Comparison of ENCODE assay signal across 8 cellular contexts in genomic region chr16:72099377-72099818, GRCh38. TPM values are rescaled to one million over a fixed set of nuclear protein-coding genes. Genes with fewer than 3 reads are reported as not detected.
A peak's percentile ranks its signal among the peaks of the same experiment; 100 is the strongest.
DNase-seq lines count a peak whose midpoint lies in the region; ATAC-seq and TF ChIP-seq lines count a peak whose summit lies in the region.

No MANE protein-coding gene starts in this region.

- peaks cover 0 to 16% (median 14%) of the 10 kb centered on the region in 4 donors for H3K4me1 ChIP-seq in sigmoid colon

- ATAC-seq in GM21717 (IDR thresholded peaks at IDR 0.05; ENCODE audit: unreplicated experiment) = peak; percentile 73

- no peaks in the 10 kb centered on the region for H3K9me3 ChIP-seq in SU-DHL-6 (ENCODE audit: insufficient read depth, low read length)
- H3K9me3 ChIP-seq in sigmoid colon = no peaks in the 10 kb centered on the region

- H3K4me3 ChIP-seq in SU-DHL-6 (ENCODE audit: insufficient read depth, low read length, poor library complexity, severe bottlenecking) = no peak overlapping the region
- H3K4me3 ChIP-seq in sigmoid colon = no peak overlapping the region

- no peak for TF ChIP-seq POLR2A in sigmoid colon (IDR thresholded peaks at IDR 0.05)

- H3K36me3 ChIP-seq in SU-DHL-6 (ENCODE audit: low read length) = peaks cover 4% of the 10 kb centered on the region; the same call in 1 of the 2 replicates
- H3K36me3 ChIP-seq in sigmoid colon = peaks cover 59 to 84% (median 78%) of the 10 kb centered on the region in 4 donors

- H2AFZ ChIP-seq in SU-DHL-6 (ENCODE audit: low read depth, low read length, severe bottlenecking) = no peak overlapping the region

- 70 to 73% methylated on average over 12 of the region's 12 CpGs for WGBS in sigmoid colon, 2 donors

- no peaks in the 10 kb centered on the region for H3K27me3 ChIP-seq in SU-DHL-6 (ENCODE audit: low read length)
- no peaks in the 10 kb centered on the region for H3K27me3 ChIP-seq in sigmoid colon

- no peaks in the 10 kb centered on the region for H3F3A ChIP-seq in SU-DHL-6 (ENCODE audit: insufficient read depth)

- intact Hi-C loops in sigmoid colon (cut with DNase I) = loop anchor here (10.0 kb wide), 1 partner anchor 375 kb away; the partner anchor contains the start of gene PHLPP2

- H3K4me2 ChIP-seq in SU-DHL-6 (ENCODE audit: low read depth, low read length, poor library complexity, severe bottlenecking) = no peak overlapping the region

- H3K9ac ChIP-seq in SU-DHL-6 (ENCODE audit: low read length) = no peak overlapping the region

- H3K27ac ChIP-seq in SU-DHL-6 (ENCODE audit: low read depth, low read length) = no peak overlapping the region
- H3K27ac ChIP-seq in sigmoid colon = no peak overlapping the region

- no peaks in the 10 kb centered on the region for H4K20me1 ChIP-seq in SU-DHL-6 (ENCODE audit: low read depth, low read length)

- TF ChIP-seq CTCF in SU-DHL-6 (IDR thresholded peaks at IDR 0.05; ENCODE audit: insufficient read depth, low read length, poor library complexity, severe bottlenecking) = peak; percentile 40
- TF ChIP-seq CTCF in sigmoid colon (IDR thresholded peaks at IDR 0.05) = peak in 2 of 4 experiments; percentile 15 to 33

- TF ChIP-seq EP300 in sigmoid colon (IDR thresholded peaks at IDR 0.05) = no peak

- no peaks in the 10 kb centered on the region for H3K9me2 ChIP-seq in SU-DHL-6 (replicated peaks; ENCODE audit: insufficient read depth, low read length)

- H3K79me2 ChIP-seq in SU-DHL-6 (ENCODE audit: insufficient read depth, low read length) = peaks cover 16% of the 10 kb centered on the region

- DNase-seq in GM03348 (ENCODE audit: low spot score) (peak; percentile 73), M059J (ENCODE audit: low read depth) (peak; percentile 55), left kidney (ENCODE audit: low read depth, low spot score) (peak; percentile 73), sigmoid colon (no peak)
- DNase-seq in central memory CD4-positive, alpha-beta T cell = peak; percentile 27
- peak; percentile 4 to 16 for DNase-seq in stimulated activated CD8-positive, alpha-beta memory T cell treated with anti-CD3 and anti-CD28 coated beads, Interleukin-15, amount 100 ng/mL, for 48 hours (ENCODE audit: low read depth in 2 of 2)

RNA-seq across cellular contexts. Expression of gene DHX38, which starts 5.8 kb away (rescaled TPM):
- total RNA-seq in M059J (2014; rRNA removed; shearing (Covaris generic)) = 15.5 and 32.3 TPM in 2 replicates
- 10 to 100 TPM; 24.8 to 54.0 (median 36.7) TPM for total RNA-seq in sigmoid colon
- 10 to 100 TPM; 16.2 to 55.4 (median 25.7) TPM for polyA plus RNA-seq in sigmoid colon

RNA-seq across cellular contexts. Expression of gene TXNL4B, which starts 6.0 kb away (rescaled TPM):
- total RNA-seq in M059J (2014; rRNA removed; shearing (Covaris generic)) = 10.9 and 12.0 TPM in 2 replicates
- 10 to 100 TPM in 1 of 4 donors, 1 to 10 TPM in 3; 7.8 to 11.8 (median 8.1) TPM for total RNA-seq in sigmoid colon
- polyA plus RNA-seq in sigmoid colon = 1 to 10 TPM; 6.0 to 8.8 (median 8.8) TPM

RNA-seq across cellular contexts. Expression of gene HPR, which starts 36.4 kb away (rescaled TPM):
- total RNA-seq in M059J (2014; rRNA removed; shearing (Covaris generic)) = not detected in 2 replicates
- under 1 TPM in 2 of 4 donors, not detected in 2; 0.33 to 0.83 TPM for total RNA-seq in sigmoid colon
- polyA plus RNA-seq in sigmoid colon = under 1 TPM in 1 of 3 donors, not detected in 2; 0.57 TPM

RNA-seq across cellular contexts. Expression of gene HP, which starts 45.1 kb away (rescaled TPM):
- not detected in 2 replicates for total RNA-seq in M059J (2014; rRNA removed; shearing (Covaris generic))
- 1 to 10 TPM in 1 of 4 donors, under 1 TPM in 1, not detected in 2; 0.49 to 3.6 TPM for total RNA-seq in sigmoid colon
- 10 to 100 TPM in 1 of 3 donors, 1 to 10 TPM in 1, under 1 TPM in 1; 0.92 to 11.2 (median 7.2) TPM for polyA plus RNA-seq in sigmoid colon
